ENCODE assay signal across 1 cellular context in the genomic region with DNA sequence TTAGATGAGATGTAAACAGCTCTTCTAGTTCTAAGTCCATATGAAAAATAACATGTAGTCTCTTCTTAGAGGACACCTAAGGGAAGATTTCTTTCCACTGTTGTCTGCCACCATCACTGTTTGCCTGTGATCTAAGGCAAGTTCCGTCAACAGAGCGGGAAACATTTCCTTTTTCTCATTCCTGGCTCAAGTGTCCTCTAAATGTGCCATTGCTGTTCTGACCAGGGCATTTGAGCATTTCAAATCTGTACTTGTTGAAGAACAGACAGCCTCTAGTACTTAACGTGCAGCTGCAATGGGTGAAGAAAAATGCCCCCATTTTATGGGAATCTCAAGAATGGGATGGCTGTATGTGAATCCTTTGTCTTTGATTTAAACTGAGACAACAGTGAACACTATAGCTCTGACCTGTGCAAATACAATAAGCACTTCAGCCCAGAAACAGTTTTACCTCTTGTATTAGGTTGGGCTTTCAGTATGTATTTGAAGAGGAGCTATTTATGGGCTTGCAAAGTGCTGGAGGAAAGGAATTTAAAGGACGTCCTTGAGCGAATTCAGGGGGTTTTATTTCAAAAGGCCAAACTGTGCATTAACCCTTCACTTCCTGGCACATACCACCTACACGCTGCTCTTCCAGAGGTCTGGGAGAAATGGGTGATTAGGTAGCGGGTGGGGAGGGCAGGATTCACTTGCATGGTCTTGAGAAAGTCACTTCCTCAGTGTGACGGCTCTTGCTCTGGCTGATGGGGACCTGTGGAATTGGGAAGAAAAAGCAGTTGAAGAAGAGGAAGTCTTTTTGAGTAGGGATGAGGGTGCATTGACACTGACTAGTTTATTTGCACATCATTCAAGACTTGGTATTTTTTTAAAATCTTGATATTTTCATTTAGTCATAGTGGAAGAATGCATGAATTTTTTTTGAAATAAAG.
TF ChIP-seq lines count a peak whose summit lies in the region.

No MANE protein-coding gene starts in this region.

TF ChIP-seq in HCT116, 20 proteins besides CTCF, POLR2A, EP300 and RAD21 (continued from another document):
- TF ChIP-seq REST (IDR thresholded peaks at IDR 0.05; ENCODE audit: low read depth), result no peak
